In the genomic region with DNA sequence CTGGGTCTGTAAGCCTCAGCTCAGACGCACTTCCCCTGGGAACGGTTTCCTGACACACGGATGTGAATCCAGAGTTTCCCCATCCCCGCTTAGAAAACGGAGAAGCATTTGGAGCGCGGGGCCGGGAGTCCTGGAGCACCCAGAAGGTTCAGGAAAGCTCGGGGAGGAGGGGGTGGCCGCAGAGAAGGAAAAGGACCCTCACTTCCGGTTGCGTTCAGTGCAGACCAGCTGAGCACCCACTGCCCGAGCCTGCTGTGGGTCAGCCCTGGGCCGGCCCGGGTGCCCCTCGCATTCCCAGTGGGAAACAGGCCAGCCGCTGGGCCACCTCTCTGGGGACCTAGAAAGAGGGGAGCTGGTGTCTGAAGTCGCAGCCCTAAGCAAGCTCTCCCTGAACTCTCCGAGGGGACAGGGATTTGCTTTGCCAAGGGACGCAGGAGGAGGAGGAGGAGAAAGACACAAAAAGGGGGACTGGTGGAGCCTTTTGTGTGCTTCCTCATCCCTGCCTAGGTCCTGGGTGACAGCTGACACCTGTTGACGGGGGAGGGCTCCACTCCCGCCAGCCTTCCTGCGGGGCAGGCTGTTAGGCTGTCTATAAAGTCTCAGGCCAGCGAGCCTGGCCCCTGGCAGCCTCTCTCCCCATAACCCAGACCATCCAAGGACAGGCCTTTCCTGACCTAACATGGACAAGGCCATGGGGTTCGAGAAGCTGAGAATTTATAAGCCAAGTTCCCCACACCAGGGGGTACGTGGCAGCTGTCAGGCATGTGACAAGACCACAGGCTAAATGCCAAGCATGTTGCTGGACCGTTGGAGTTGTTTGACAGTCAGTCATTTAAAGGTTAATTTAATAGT, we compare ENCODE assay signal across 7 cellular contexts. TPM values are rescaled to one million over a fixed set of nuclear protein-coding genes. Genes with fewer than 3 reads are reported as not detected.
DNase-seq lines count a peak whose midpoint lies in the region; ATAC-seq, FAIRE-seq and TF ChIP-seq lines count a peak whose summit lies in the region.

No MANE protein-coding gene starts in this region.

- BruUV-seq in HepG2 (replicated peaks; lab: Mats Ljungman, UMichigan) = no TSS peak

- in situ Hi-C loops in HepG2 (cut with HindIII; ENCODE audit: extremely low pct_ligation_motif_present, low pct_unique_long_range_greater_than_20kb) = no loop called here

- H4K20me1 ChIP-seq in HepG2 (ENCODE audit: insufficient read depth, low read length) = no peaks in the 10 kb centered on the region

- peak overlapping the region; percentile 96; the same call in 1 of the 2 replicates for H3K4me2 ChIP-seq in HepG2 (ENCODE audit: low read depth, low read length)

- H3K27ac ChIP-seq in colonic mucosa (peak overlapping the region; percentile 39), HepG2 (ENCODE audit: extremely low read length, insufficient read depth, low read length) (no peak overlapping the region), tibial artery (peak overlapping the region; percentile 96)

- peaks cover 4% of the 10 kb centered on the region for H3K79me2 ChIP-seq in HepG2 (ENCODE audit: insufficient read depth, low read length)

- DNase-seq in LNCaP clone FGC (ENCODE audit: low read depth) = no peak
- DNase-seq in colonic mucosa = no peak
- no peak for DNase-seq in HepG2 (ENCODE audit: low spot score)
- no peak for DNase-seq in tibial artery
- DNase-seq in stimulated activated CD4-positive, alpha-beta T cell treated with anti-CD3 and anti-CD28 coated beads, Interleukin-4, amount 100 ng/mL, for 4 hours = no peak
- no peak for DNase-seq in SW 1271 (lab: John Stamatoyannopoulos, UW)

- H2AFZ ChIP-seq in HepG2 (ENCODE audit: low read length) = no peak overlapping the region

- H3K27me3 ChIP-seq in colonic mucosa (no peaks in the 10 kb centered on the region), HepG2 (ENCODE audit: control insufficient read depth in 1 of 2, insufficient read depth in 2 of 2, low read length in 2 of 2) (no peaks in the 10 kb centered on the region), tibial artery (no peaks in the 10 kb centered on the region)

- ATAC-seq in HepG2 (peak; percentile 28; the same call in 2 of the 3 replicates), GM18867 (IDR thresholded peaks at IDR 0.05; ENCODE audit: unreplicated experiment) (no peak)

- no peak for TF ChIP-seq EP300 in HepG2 (IDR thresholded peaks at IDR 0.05; ENCODE audit: low read depth in 2 of 2, low read length in 2 of 2)
- TF ChIP-seq EP300 in HepG2 (CRISPR knock-in tag; IDR thresholded peaks at IDR 0.05; ENCODE audit: borderline replicate concordance) = no peak

- H3K4me3 ChIP-seq in LNCaP clone FGC (ENCODE audit: low read depth, low read length) (no peak overlapping the region), colonic mucosa (peak overlapping the region; percentile 49), HepG2 (replicated peaks in 1 of 3; ENCODE audit: insufficient read depth in 1 of 3, low read depth in 2 of 3, low read length in 3 of 3) (peak overlapping the region in 1 of 3 experiments; percentile 36; a peak in 1 of 6 replicates), tibial artery (peak overlapping the region; percentile 92 to 98)

- no peaks in the 10 kb centered on the region for H3K36me3 ChIP-seq in colonic mucosa
- H3K36me3 ChIP-seq in HepG2 (replicated peaks in 1 of 2; ENCODE audit: control insufficient read depth in 1 of 2, insufficient read depth in 2 of 2, low read length in 2 of 2) = no peaks in the 10 kb centered on the region
- peaks cover 0 to 4% (median 3%) of the 10 kb centered on the region in 3 donors for H3K36me3 ChIP-seq in tibial artery

- POLR2A ChIA-PET in HepG2 (lab: Yijun Ruan, JAX) = interaction anchor here (2.6 kb wide), 1 partner anchor 13 kb away, joined by 11 read pairs; no protein-coding TSS in a partner anchor

- intact Hi-C loops in colonic mucosa (cut with DNase I) = no loop called here
- intact Hi-C loops in HepG2 (cut with micrococcal nuclease; ENCODE audit: unreplicated experiment) = no loop called here
- intact Hi-C loops in tibial artery (cut with DNase I; ENCODE audit: low total_unique reads) = no loop called here

- H3K4me1 ChIP-seq in colonic mucosa = no peaks in the 10 kb centered on the region
- H3K4me1 ChIP-seq in HepG2 (ENCODE audit: insufficient read depth, low read length) = peaks cover 35% of the 10 kb centered on the region
- H3K4me1 ChIP-seq in tibial artery = peaks cover 4 to 48% (median 33%) of the 10 kb centered on the region in 4 donors

- H3K9ac ChIP-seq in colonic mucosa (ENCODE audit: low read depth in 2 of 2, low read length in 2 of 2) (peak overlapping the region in 1 of 2 donors; percentile 76), HepG2 (ENCODE audit: insufficient read depth, low read depth, low read length) (no peak overlapping the region)

- H3K9me3 ChIP-seq in colonic mucosa (no peaks in the 10 kb centered on the region), HepG2 (ENCODE audit: low read length) (no peaks in the 10 kb centered on the region), tibial artery (no peaks in the 10 kb centered on the region)

- TF ChIP-seq CTCF in LNCaP clone FGC (IDR thresholded peaks at IDR 0.05; ENCODE audit: control insufficient read depth, extremely low read depth, insufficient read depth) (peak; percentile 13; the same call in 1 of the 2 replicates), colonic mucosa (IDR thresholded peaks at IDR 0.05) (no peak), HepG2 (CRISPR knock-in tag; IDR thresholded peaks at IDR 0.05) (peak; percentile 49), tibial artery (IDR thresholded peaks at IDR 0.05) (no peak)

- no peak for TF ChIP-seq RAD21 in HepG2 (CRISPR knock-in tag; IDR thresholded peaks at IDR 0.05)

- WGBS in HepG2 (ENCODE audit: low lambda C conversion rate) = 57% methylated on average over 19 of the region's 27 CpGs

- CTCF ChIA-PET in HepG2 (lab: Yijun Ruan, JAX; ENCODE audit: low intra/inter-chr PET ratio, low total read pairs) = no interaction called here

- TF ChIP-seq POLR2A in HepG2 (IDR thresholded peaks at IDR 0.05; ENCODE audit: insufficient read depth in 1 of 2, low read depth in 2 of 2, low read length in 2 of 2) = no peak

- no peak for FAIRE-seq in HepG2 (lab: Jason Lieb, UNC)

TF ChIP-seq in HepG2, 621 proteins besides CTCF, POLR2A, EP300 and RAD21 (continues in another document):
- no peak for TF ChIP-seq ZNF343 (CRISPR knock-in tag; IDR thresholded peaks at IDR 0.05)

RNA-seq across cellular contexts. Expression of a gene that starts 0.7 kb away (rescaled TPM):
- total RNA-seq in colonic mucosa (under 1 TPM; 0.49 to 0.93 TPM), HepG2 (2016; rRNA removed; fragmentation: Illumina TruSeq; extraction: Trizol) (not detected in 2 replicates)
- total RNA-seq in HepG2 (2016; cell fraction: cytosol; rRNA removed; fragmentation: Illumina TruSeq; extraction: Trizol; ENCODE audit: low read depth) = not detected in 2 replicates
- total RNA-seq in HepG2 (2016; cell fraction: insoluble cytoplasmic fraction; rRNA removed; fragmentation: Illumina TruSeq; extraction: Trizol) = not detected in 2 replicates
- not detected in 2 replicates for total RNA-seq in HepG2 (2016; cell fraction: membrane; rRNA removed; fragmentation: Illumina TruSeq; extraction: Trizol)
- not detected in 2 replicates for total RNA-seq in HepG2 (2016; cell fraction: nucleus; rRNA removed; fragmentation: Illumina TruSeq; extraction: Trizol)
- polyA plus RNA-seq in HepG2 (2011; rRNA removed) = not detected in 2 replicates
- polyA plus RNA-seq in HepG2 (2011; cell fraction: cytosol; rRNA removed) = not detected in 2 replicates
- not detected in 2 replicates for polyA plus RNA-seq in HepG2 (2011; cell fraction: nucleus; rRNA removed)
- not detected in 2 replicates for polyA plus RNA-seq in HepG2 (2012)
- polyA plus RNA-seq in HepG2 (2016; cell fraction: cytosol; fragmentation: Illumina TruSeq; extraction: Trizol; ENCODE audit: low read depth) = not detected in 2 replicates
- polyA plus RNA-seq in HepG2 (2016; cell fraction: insoluble cytoplasmic fraction; fragmentation: Illumina TruSeq; extraction: Trizol; ENCODE audit: low read depth) = not detected in 2 replicates
- not detected in 2 replicates for polyA plus RNA-seq in HepG2 (2016; cell fraction: membrane; fragmentation: Illumina TruSeq; extraction: Trizol; ENCODE audit: low read depth)
- not detected in 2 replicates for polyA plus RNA-seq in HepG2 (2016; cell fraction: nucleus; fragmentation: Illumina TruSeq; extraction: Trizol; ENCODE audit: insufficient read depth, low read depth)
- polyA minus RNA-seq in HepG2 (2011; rRNA and poly(A)+ RNA removed; ENCODE audit: low replicate concordance) = not detected in 2 replicates
- not detected in 2 replicates for polyA minus RNA-seq in HepG2 (2011; cell fraction: cytosol; rRNA and poly(A)+ RNA removed)
- polyA minus RNA-seq in HepG2 (2011; cell fraction: nucleus; rRNA and poly(A)+ RNA removed) = not detected in 2 replicates

RNA-seq across cellular contexts. Expression of a gene that starts 1.9 kb away (rescaled TPM):
- 1 to 10 TPM; 1.1 to 4.1 TPM for total RNA-seq in colonic mucosa
- total RNA-seq in HepG2 (2016; rRNA removed; fragmentation: Illumina TruSeq; extraction: Trizol) = 2.8 and 4.9 TPM in 2 replicates
- total RNA-seq in HepG2 (2016; cell fraction: cytosol; rRNA removed; fragmentation: Illumina TruSeq; extraction: Trizol; ENCODE audit: low read depth) = 1.3 and 1.5 TPM in 2 replicates
- 2.3 and 4.9 TPM in 2 replicates for total RNA-seq in HepG2 (2016; cell fraction: insoluble cytoplasmic fraction; rRNA removed; fragmentation: Illumina TruSeq; extraction: Trizol)
- total RNA-seq in HepG2 (2016; cell fraction: membrane; rRNA removed; fragmentation: Illumina TruSeq; extraction: Trizol) = 3.0 and 3.1 TPM in 2 replicates
- total RNA-seq in HepG2 (2016; cell fraction: nucleus; rRNA removed; fragmentation: Illumina TruSeq; extraction: Trizol) = 8.1 and 10.9 TPM in 2 replicates
- 3.1 and 3.5 TPM in 2 replicates for polyA plus RNA-seq in HepG2 (2011; rRNA removed)
- 1.7 and 2.1 TPM in 2 replicates for polyA plus RNA-seq in HepG2 (2011; cell fraction: cytosol; rRNA removed)
- polyA plus RNA-seq in HepG2 (2011; cell fraction: nucleus; rRNA removed) = 17.7 and 18.7 TPM in 2 replicates
- polyA plus RNA-seq in HepG2 (2012) = 2.0 and 3.0 TPM in 2 replicates
- 0.61 and 0.63 TPM in 2 replicates for polyA plus RNA-seq in HepG2 (2016; cell fraction: cytosol; fragmentation: Illumina TruSeq; extraction: Trizol; ENCODE audit: low read depth)
- 1.6 and 2.2 TPM in 2 replicates for polyA plus RNA-seq in HepG2 (2016; cell fraction: insoluble cytoplasmic fraction; fragmentation: Illumina TruSeq; extraction: Trizol; ENCODE audit: low read depth)
- 1.1 and 1.2 TPM in 2 replicates for polyA plus RNA-seq in HepG2 (2016; cell fraction: membrane; fragmentation: Illumina TruSeq; extraction: Trizol; ENCODE audit: low read depth)
- polyA plus RNA-seq in HepG2 (2016; cell fraction: nucleus; fragmentation: Illumina TruSeq; extraction: Trizol; ENCODE audit: insufficient read depth, low read depth) = 8.1 and 10.6 TPM in 2 replicates
- 1.2 and 6.0 TPM in 2 replicates for polyA minus RNA-seq in HepG2 (2011; rRNA and poly(A)+ RNA removed; ENCODE audit: low replicate concordance)
- 2.5 and 3.3 TPM in 2 replicates for polyA minus RNA-seq in HepG2 (2011; cell fraction: cytosol; rRNA and poly(A)+ RNA removed)
- polyA minus RNA-seq in HepG2 (2011; cell fraction: nucleus; rRNA and poly(A)+ RNA removed) = 15.0 and 17.3 TPM in 2 replicates

Comparison
In these comparisons a context has a peak if more than half of its experiments do, and no peak if none do; other contexts are left out.
1. CTCF ChIP-seq: peak in LNCaP clone FGC (single experiment) and HepG2 (single experiment); none in colonic mucosa (single experiment) and tibial artery (0 of 2).